21 cellular contexts compared by ENCODE assay signal in genomic region chr9:89215342-89215741, GRCh38.
"Had no signal": no experiment of that assay in that cellular context is flagged by ENCODE, and none has a peak within 500 bp of the region (broad histone marks: within the 10 kb centered on the region; RNA-seq: fewer than 3 reads in every experiment).

No MANE protein-coding gene starts in this region.

- H3K9ac ChIP-seq: SK-N-SH had no signal

- H3K9me3 ChIP-seq: SK-N-SH had no signal

- DNase-seq: KBM-7, NCI-H1092, NCI-H1105 treated with DMSO at 0.1 percent for 48 hours, NCI-H1417 treated with DMSO at 0.1 percent for 48 hours, NCI-H146, NCI-H1694 treated with DMSO at 0.1 percent for 48 hours, NCI-H1930, NCI-H2081, NCI-H2107, NCI-H2227 treated with DMSO at 0.1 percent for 48 hours, NCI-H446, NCI-H510A, NCI-H524 treated with DMSO at 0.1 percent for 48 hours, NCI-H69, NCI-H774, Right ventricle myocardium superior, RPMI8226, SIG-M5, SK-N-SH, SW 1271 had no signal

- FAIRE-seq: RCC 7860 had no signal

- H3K4me2 ChIP-seq: SK-N-SH had no signal
